In the genomic region with DNA sequence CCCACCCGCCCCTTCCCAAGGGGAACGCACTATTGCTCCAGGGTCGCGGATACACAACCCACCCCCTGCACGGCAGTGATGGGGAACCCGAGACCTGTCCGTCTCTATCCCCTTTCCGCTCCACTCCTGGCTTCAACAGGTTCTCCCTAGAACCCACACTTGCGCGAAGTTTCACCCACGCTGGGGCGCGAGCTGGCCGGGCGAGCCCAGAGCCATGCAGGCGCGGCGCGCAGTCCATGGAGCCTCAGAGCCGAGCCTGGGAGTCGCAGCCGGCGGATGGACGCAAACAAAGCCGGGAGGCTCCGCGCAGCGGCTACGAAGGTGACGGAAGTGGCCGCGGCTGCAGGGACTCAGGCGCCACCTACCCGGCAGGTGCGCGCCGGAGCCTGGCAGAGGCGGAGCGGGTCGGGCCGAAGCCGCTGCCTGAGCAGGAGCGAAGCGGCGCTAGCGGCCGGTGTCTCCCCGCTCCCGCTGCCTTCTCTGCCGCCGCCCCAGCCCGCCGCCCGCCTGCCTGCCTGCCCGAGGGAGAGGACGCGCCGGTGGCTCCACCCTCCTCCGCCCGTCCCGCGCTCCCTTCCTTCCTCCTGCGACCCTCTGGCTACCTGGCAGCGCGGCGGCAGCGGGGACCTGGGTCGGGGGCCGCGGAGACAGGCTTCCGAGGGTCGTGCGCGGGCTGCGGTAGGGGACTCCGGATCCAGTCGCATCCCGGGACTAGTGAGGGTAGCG, we compare ENCODE assay signal across 8 cellular contexts. TPM values are rescaled to one million over a fixed set of nuclear protein-coding genes. Genes with fewer than 3 reads are reported as not detected.
A peak's percentile ranks its signal among the peaks of the same experiment; 100 is the strongest.
DNase-seq lines count a peak whose midpoint lies in the region; ATAC-seq, FAIRE-seq and TF ChIP-seq lines count a peak whose summit lies in the region.

No MANE protein-coding gene starts in this region.

- H3K36me3 ChIP-seq in H1 (ENCODE audit: control insufficient read depth in 2 of 4, insufficient read depth in 4 of 4, low read length in 3 of 4) (peaks cover 8 to 48% (median 31%) of the 10 kb centered on the region in 4 experiments), neuronal stem cell (replicated peaks in 1 of 2; ENCODE audit: control insufficient read depth in 2 of 2, insufficient read depth in 2 of 2, low read length in 2 of 2) (no peaks in the 10 kb centered on the region)

- H3K56ac ChIP-seq in H1 (replicated peaks; ENCODE audit: insufficient read length, low read depth, low read length) = peak overlapping the region; percentile 85

- H2AFZ ChIP-seq in H1 (ENCODE audit: low read length) = no peak overlapping the region
- peak overlapping the region; percentile 80 for H2AFZ ChIP-seq in neuronal stem cell (ENCODE audit: low read length)

- H3K79me2 ChIP-seq in H1 (ENCODE audit: control insufficient read depth in 1 of 2, insufficient read depth in 2 of 2, low read length in 2 of 2) = peaks cover 0 to 44% of the 10 kb centered on the region in 2 experiments; a peak in 2 of 4 replicates

- peak overlapping the region; percentile 69 to 95 (median 76) for H3K4me3 ChIP-seq in H1 (ENCODE audit: extremely low read depth in 1 of 4, insufficient read depth in 2 of 4, low read depth in 3 of 4, low read length in 4 of 4)
- H3K4me3 ChIP-seq in neuronal stem cell (ENCODE audit: low read length in 2 of 2) = peak overlapping the region in 1 of 2 donors; percentile 64

- H3K14ac ChIP-seq in H1 (ENCODE audit: insufficient read length) = no peak overlapping the region
- H3K14ac ChIP-seq in neuronal stem cell (ENCODE audit: low read length) = no peak overlapping the region

- ATAC-seq in GM18498 (IDR thresholded peaks at IDR 0.05; ENCODE audit: unreplicated experiment) = no peak

- H2BK5ac ChIP-seq in H1 (ENCODE audit: low read depth, low read length) (peak overlapping the region; percentile 89; the same call in 1 of the 2 replicates), neuronal stem cell (ENCODE audit: low read length) (no peak overlapping the region)

- peaks cover 4% of the 10 kb centered on the region for H3K79me1 ChIP-seq in H1 (ENCODE audit: low read depth, low read length)
- peaks cover 2% of the 10 kb centered on the region for H3K79me1 ChIP-seq in neuronal stem cell (ENCODE audit: low read depth, low read length)

- peak overlapping the region; percentile 96 for H4K91ac ChIP-seq in H1 (replicated peaks; ENCODE audit: insufficient read length, low read length)
- no peak overlapping the region for H4K91ac ChIP-seq in neuronal stem cell (ENCODE audit: low read depth, low read length, poor library complexity)

- H3K23ac ChIP-seq in H1 (ENCODE audit: insufficient read length) = no peak overlapping the region
- H3K23ac ChIP-seq in neuronal stem cell (ENCODE audit: low read depth, low read length, poor library complexity) = peak overlapping the region; percentile 96

- H3K9ac ChIP-seq in H1 (replicated peaks in 1 of 4; ENCODE audit: extremely low read depth in 1 of 4, low read depth in 3 of 4, low read length in 3 of 4) (peak overlapping the region; percentile 52 to 67 (median 60)), neuronal stem cell (ENCODE audit: low read depth, low read length, poor library complexity) (peak overlapping the region; percentile 77)

- H3K4ac ChIP-seq in H1 (replicated peaks; ENCODE audit: insufficient read length, low read depth, low read length) = peak overlapping the region; percentile 71
- no peak overlapping the region for H3K4ac ChIP-seq in neuronal stem cell (ENCODE audit: low read length)

- DNase-seq in GM12891 (ENCODE audit: insufficient read length, low spot score) (peak; percentile 55), NCI-H526 (lab: John Stamatoyannopoulos, UW) (peak; percentile 26 to 89), H1 (ENCODE audit: low read depth in 1 of 2, low spot score in 2 of 2) (peak in 1 of 2 experiments; percentile 76), neuronal stem cell (ENCODE audit: low spot score) (no peak), NCI-H446 treated with DMSO at 0.1 percent for 48 hours (lab: John Stamatoyannopoulos, UW) (no peak), LoVo (ENCODE audit: low spot score) (no peak), GOT3 (lab: John Stamatoyannopoulos, UW) (no peak)

- H4K8ac ChIP-seq in H1 (ENCODE audit: extremely low read depth, insufficient read depth, low read length) (peak overlapping the region; percentile 87), neuronal stem cell (ENCODE audit: low read depth, low read length) (no peak overlapping the region)

- 3% methylated on average over 73 of the region's 79 CpGs; no CpG with 5 or more reads in 1 of the 2 experiments for WGBS in H1 (ENCODE audit: extremely low coverage in 1 of 2, insufficient coverage in 1 of 2, insufficient read length in 1 of 2, insufficient replicate concordance in 2 of 2, low coverage in 1 of 2, low lambda C conversion rate in 2 of 2, missing lambda C conversion rate in 1 of 2), 2 experiments
- WGBS in neuronal stem cell (ENCODE audit: extremely low coverage in 2 of 2, insufficient read length in 2 of 2, insufficient replicate concordance in 1 of 2), 2 donors = no CpG with 5 or more reads among the region's 79 CpGs

- no peak for TF ChIP-seq RAD21 in H1 (IDR thresholded peaks at IDR 0.05 in 1 of 2, conservative IDR thresholded peaks at IDR 0.05 in 1 of 2; ENCODE audit: low read depth in 2 of 2, low read length in 2 of 2)

- FAIRE-seq in GM12891 (lab: Jason Lieb, UNC) = no peak
- FAIRE-seq in H1 (lab: Jason Lieb, UNC) = no peak

- H3K18ac ChIP-seq in H1 (ENCODE audit: extremely low read depth, low read length) (peak overlapping the region; percentile 88), neuronal stem cell (ENCODE audit: low read length) (peak overlapping the region; percentile 20)

- H3K4me1 ChIP-seq in H1 (replicated peaks in 1 of 4; ENCODE audit: control insufficient read depth in 3 of 4, insufficient read depth in 4 of 4, low read length in 3 of 4) (peaks cover 8 to 43% (median 31%) of the 10 kb centered on the region in 4 experiments), neuronal stem cell (ENCODE audit: control insufficient read depth in 2 of 2, insufficient read depth in 1 of 2, low read depth in 1 of 2, low read length in 2 of 2) (peaks cover 3 to 13% of the 10 kb centered on the region in 2 donors)

- peak overlapping the region; percentile 63 for H4K5ac ChIP-seq in H1 (ENCODE audit: insufficient read length, low read depth, low read length)

- peaks cover 12 to 40% (median 36%) of the 10 kb centered on the region in 4 experiments for H3K27me3 ChIP-seq in H1 (replicated peaks in 1 of 4; ENCODE audit: control insufficient read depth in 3 of 4, extremely low read depth in 1 of 4, insufficient read depth in 3 of 4, low read length in 3 of 4)
- peaks cover 41 to 98% (median 66%) of the 10 kb centered on the region in 3 experiments for H3K27me3 ChIP-seq in neuronal stem cell (ENCODE audit: control insufficient read depth in 3 of 3, insufficient read depth in 3 of 3, low read depth in 1 of 3, low read length in 3 of 3)

- H2BK120ac ChIP-seq in H1 (replicated peaks; ENCODE audit: low read depth, low read length) (peak overlapping the region; percentile 73), neuronal stem cell (ENCODE audit: low read depth, low read length) (no peak overlapping the region)

- peak overlapping the region; percentile 21; the same call in 1 of the 2 replicates for H2BK20ac ChIP-seq in H1 (ENCODE audit: low read length)

- POLR2A ChIA-PET in H1 (lab: Charles Lee; ENCODE audit: partially characterized antibody) = interaction anchor here (0.6 to 7.0 kb wide), 18 partner anchors 9 to 79 kb away, joined by 3 to 57 read pairs (median 4); partner anchors contain the start of genes ALPG and ALPP

- peaks cover 23% of the 10 kb centered on the region; the same call in 1 of the 2 replicates for H3K23me2 ChIP-seq in H1 (ENCODE audit: low read depth, low read length)

- no peak overlapping the region; the same call in 1 of the 2 replicates for H2BK15ac ChIP-seq in H1 (ENCODE audit: low read length)
- no peak overlapping the region for H2BK15ac ChIP-seq in neuronal stem cell (ENCODE audit: low read length)

- H2BK12ac ChIP-seq in H1 (ENCODE audit: low read depth, low read length) (peak overlapping the region; percentile 98; the same call in 1 of the 2 replicates), neuronal stem cell (ENCODE audit: low read length) (peak overlapping the region; percentile 22)

- H3K4me2 ChIP-seq in H1 (ENCODE audit: insufficient read depth in 1 of 2, low read depth in 2 of 2, low read length in 2 of 2) = peak overlapping the region; percentile 77 to 88
- peak overlapping the region; percentile 89 for H3K4me2 ChIP-seq in neuronal stem cell (ENCODE audit: insufficient read depth, low read length, poor library complexity, severe bottlenecking)

- H3K9me3 ChIP-seq in H1 (ENCODE audit: insufficient read depth in 2 of 2, low read depth in 1 of 2, low read length in 1 of 2) = no peaks in the 10 kb centered on the region
- peaks cover 18 to 22% of the 10 kb centered on the region in 2 donors for H3K9me3 ChIP-seq in neuronal stem cell (replicated peaks in 1 of 2; ENCODE audit: control insufficient read depth in 2 of 2, insufficient read depth in 1 of 2, low read depth in 1 of 2, low read length in 2 of 2)

- H3K27ac ChIP-seq in H1 (ENCODE audit: low read depth, low read length) = peak overlapping the region; percentile 27
- H3K27ac ChIP-seq in neuronal stem cell (replicated peaks; ENCODE audit: low read length) = no peak overlapping the region

- CTCF ChIA-PET in H1 (lab: Charles Lee; ENCODE audit: partially characterized antibody) = interaction anchor here (0.7 to 9.8 kb wide), 20 partner anchors 8 to 520 kb away, joined by 3 to 80 read pairs (median 6); no protein-coding TSS in a partner anchor

- H4K20me1 ChIP-seq in H1 (replicated peaks in 1 of 2; ENCODE audit: control insufficient read depth in 1 of 2, insufficient read depth in 2 of 2, low read length in 2 of 2) = peaks cover 4 to 13% of the 10 kb centered on the region in 2 experiments

- TF ChIP-seq EP300 in H1 (IDR thresholded peaks at IDR 0.05; ENCODE audit: borderline replicate concordance in 1 of 2, low read depth in 2 of 2, low read length in 2 of 2) = no peak

- no peak for TF ChIP-seq CTCF in H1 (IDR thresholded peaks at IDR 0.05; ENCODE audit: control extremely low read depth in 1 of 3, insufficient read depth in 1 of 3, low read depth in 1 of 3, low read length in 3 of 3)

- H2AK5ac ChIP-seq in H1 (ENCODE audit: low read depth, low read length) = no peak overlapping the region
- no peak overlapping the region for H2AK5ac ChIP-seq in neuronal stem cell (ENCODE audit: low read depth, low read length)

- TF ChIP-seq POLR2A in GM12891 (IDR thresholded peaks at IDR 0.05; ENCODE audit: low read depth, low read length) = no peak
- TF ChIP-seq POLR2A in H1 (IDR thresholded peaks at IDR 0.05; ENCODE audit: control extremely low read depth in 1 of 2, low read depth in 2 of 2, low read length in 2 of 2) = no peak

RNA-seq across cellular contexts. Expression of gene ALPG, which starts 14.0 kb away (rescaled TPM):
- 0.04 TPM for polyA plus RNA-seq in GM12891 (2012; ENCODE audit: low read depth, missing spikeins)
- total RNA-seq in H1 (2021; fragmentation: NEBNext Ultra II Directional; extraction: Animal tissue kit (Norgen Biotek cat#: 25700)) = 0.56 and 0.75 TPM in 2 replicates
- polyA plus RNA-seq in H1 (2011; rRNA removed) = 2.1 and 3.2 TPM in 2 replicates
- polyA plus RNA-seq in H1 (2011; cell fraction: cytosol; rRNA removed) = 1.2 TPM
- 2.3 TPM for polyA plus RNA-seq in H1 (2011; cell fraction: nucleus; rRNA removed)
- polyA plus RNA-seq in H1 (2012, experiment 1 of 2) = 1.1 to 3.0 TPM (median 2.2 TPM) in 4 replicates
- 1.0 TPM for polyA plus RNA-seq in H1 (2012, experiment 2 of 2)
- 1.4 TPM for polyA plus RNA-seq in H1 (2013, experiment 1 of 2)
- 1.1 TPM for polyA plus RNA-seq in H1 (2013, experiment 2 of 2)
- polyA minus RNA-seq in H1 (2011; rRNA and poly(A)+ RNA removed) = 0.44 and 0.57 TPM in 2 replicates
- 0.88 TPM for polyA minus RNA-seq in H1 (2011; cell fraction: cytosol; rRNA and poly(A)+ RNA removed)
- polyA minus RNA-seq in H1 (2011; cell fraction: nucleus; rRNA and poly(A)+ RNA removed) = 0.70 TPM
- not detected for polyA plus RNA-seq in neuronal stem cell (2013, experiment 1 of 2)
- polyA plus RNA-seq in neuronal stem cell (2013, experiment 2 of 2) = not detected

RNA-seq across cellular contexts. Expression of gene ALPI, which starts 35.3 kb away (rescaled TPM):
- polyA plus RNA-seq in GM12891 (2012; ENCODE audit: low read depth, missing spikeins) = not detected
- not detected in 2 replicates for total RNA-seq in H1 (2021; fragmentation: NEBNext Ultra II Directional; extraction: Animal tissue kit (Norgen Biotek cat#: 25700))
- not detected in 2 replicates for polyA plus RNA-seq in H1 (2011; rRNA removed)
- not detected for polyA plus RNA-seq in H1 (2011; cell fraction: cytosol; rRNA removed)
- polyA plus RNA-seq in H1 (2011; cell fraction: nucleus; rRNA removed) = not detected
- not detected in 4 replicates for polyA plus RNA-seq in H1 (2012, experiment 1 of 2)
- not detected for polyA plus RNA-seq in H1 (2012, experiment 2 of 2)
- polyA plus RNA-seq in H1 (2013, experiment 1 of 2) = not detected
- not detected for polyA plus RNA-seq in H1 (2013, experiment 2 of 2)
- polyA minus RNA-seq in H1 (2011; rRNA and poly(A)+ RNA removed) = not detected in 2 replicates
- not detected for polyA minus RNA-seq in H1 (2011; cell fraction: cytosol; rRNA and poly(A)+ RNA removed)
- not detected for polyA minus RNA-seq in H1 (2011; cell fraction: nucleus; rRNA and poly(A)+ RNA removed)
- not detected for polyA plus RNA-seq in neuronal stem cell (2013, experiment 1 of 2)
- polyA plus RNA-seq in neuronal stem cell (2013, experiment 2 of 2) = not detected

RNA-seq across cellular contexts. Expression of gene ALPP, which starts 42.1 kb away (rescaled TPM):
- 0.04 TPM for polyA plus RNA-seq in GM12891 (2012; ENCODE audit: low read depth, missing spikeins)
- 0.15 TPM in 1 of 2 replicates, not detected in the other for total RNA-seq in H1 (2021; fragmentation: NEBNext Ultra II Directional; extraction: Animal tissue kit (Norgen Biotek cat#: 25700))
- 0.15 and 0.20 TPM in 2 replicates for polyA plus RNA-seq in H1 (2011; rRNA removed)
- polyA plus RNA-seq in H1 (2011; cell fraction: cytosol; rRNA removed) = 0.06 TPM
- 0.19 TPM for polyA plus RNA-seq in H1 (2011; cell fraction: nucleus; rRNA removed)
- 0.28 to 0.85 TPM (median 0.65 TPM) in 4 replicates for polyA plus RNA-seq in H1 (2012, experiment 1 of 2)
- 0.07 TPM for polyA plus RNA-seq in H1 (2012, experiment 2 of 2)
- polyA plus RNA-seq in H1 (2013, experiment 1 of 2) = 0.12 TPM
- 0.06 TPM for polyA plus RNA-seq in H1 (2013, experiment 2 of 2)
- 0.06 and 0.07 TPM in 2 replicates for polyA minus RNA-seq in H1 (2011; rRNA and poly(A)+ RNA removed)
- polyA minus RNA-seq in H1 (2011; cell fraction: cytosol; rRNA and poly(A)+ RNA removed) = not detected
- polyA minus RNA-seq in H1 (2011; cell fraction: nucleus; rRNA and poly(A)+ RNA removed) = not detected
- not detected for polyA plus RNA-seq in neuronal stem cell (2013, experiment 1 of 2)
- not detected for polyA plus RNA-seq in neuronal stem cell (2013, experiment 2 of 2)

Comparison
In these comparisons a context has a peak if more than half of its experiments do, and no peak if none do; other contexts are left out.
1. DNase-seq: peak in GM12891 (single experiment) and NCI-H526 (2 of 2); none in neuronal stem cell (single experiment), NCI-H446 treated with DMSO at 0.1 percent for 48 hours (single experiment), LoVo (single experiment) and GOT3 (single experiment).